ENCODE assay signal across 1 cellular context in genomic region chr1:223770621-223771315, GRCh38.
TF ChIP-seq lines count a peak whose summit lies in the region.

No MANE protein-coding gene starts in this region.

TF ChIP-seq in WTC11, 78 proteins besides CTCF, POLR2A, EP300 and RAD21 (continued from another document):
- no peak for TF ChIP-seq SMAD4 (CRISPR knock-in tag; IDR thresholded peaks at IDR 0.05)
- no peak for TF ChIP-seq ZNF138 (CRISPR knock-in tag; conservative IDR thresholded peaks at IDR 0.05)
- no peak for TF ChIP-seq ZNF416 (CRISPR knock-in tag; IDR thresholded peaks at IDR 0.05)
- no peak for TF ChIP-seq TP53 (CRISPR knock-in tag; IDR thresholded peaks at IDR 0.05)
- TF ChIP-seq MAX (CRISPR knock-in tag; IDR thresholded peaks at IDR 0.05): no peak
- TF ChIP-seq MYBL2 (CRISPR knock-in tag; IDR thresholded peaks at IDR 0.05): no peak
- TF ChIP-seq MLX (CRISPR knock-in tag; IDR thresholded peaks at IDR 0.05): no peak
- TF ChIP-seq ZNF512 (CRISPR knock-in tag; IDR thresholded peaks at IDR 0.05; ENCODE audit: borderline replicate concordance): no peak
- no peak for TF ChIP-seq STAT6 (CRISPR knock-in tag; conservative IDR thresholded peaks at IDR 0.05; ENCODE audit: low read depth)
- no peak for TF ChIP-seq GABPB1 (CRISPR knock-in tag; IDR thresholded peaks at IDR 0.05)
- TF ChIP-seq FOXP1 (CRISPR knock-in tag; IDR thresholded peaks at IDR 0.05; ENCODE audit: borderline replicate concordance): no peak
- no peak for TF ChIP-seq SP1 (CRISPR knock-in tag; conservative IDR thresholded peaks at IDR 0.05)
- no peak for TF ChIP-seq E2F4 (CRISPR knock-in tag; IDR thresholded peaks at IDR 0.05; ENCODE audit: borderline replicate concordance, low read depth)
- TF ChIP-seq ATF6 (CRISPR knock-in tag; IDR thresholded peaks at IDR 0.05): no peak
- TF ChIP-seq NR1H2 (CRISPR knock-in tag; IDR thresholded peaks at IDR 0.05): no peak
- TF ChIP-seq ATF3 (CRISPR knock-in tag; conservative IDR thresholded peaks at IDR 0.05): no peak
- no peak for TF ChIP-seq CREB1 (CRISPR knock-in tag; IDR thresholded peaks at IDR 0.05)
TF ChIP-seq in WTC11: peak in this region for 0.
